Comparison of ENCODE assay signal across 11 cellular contexts in the genomic region with DNA sequence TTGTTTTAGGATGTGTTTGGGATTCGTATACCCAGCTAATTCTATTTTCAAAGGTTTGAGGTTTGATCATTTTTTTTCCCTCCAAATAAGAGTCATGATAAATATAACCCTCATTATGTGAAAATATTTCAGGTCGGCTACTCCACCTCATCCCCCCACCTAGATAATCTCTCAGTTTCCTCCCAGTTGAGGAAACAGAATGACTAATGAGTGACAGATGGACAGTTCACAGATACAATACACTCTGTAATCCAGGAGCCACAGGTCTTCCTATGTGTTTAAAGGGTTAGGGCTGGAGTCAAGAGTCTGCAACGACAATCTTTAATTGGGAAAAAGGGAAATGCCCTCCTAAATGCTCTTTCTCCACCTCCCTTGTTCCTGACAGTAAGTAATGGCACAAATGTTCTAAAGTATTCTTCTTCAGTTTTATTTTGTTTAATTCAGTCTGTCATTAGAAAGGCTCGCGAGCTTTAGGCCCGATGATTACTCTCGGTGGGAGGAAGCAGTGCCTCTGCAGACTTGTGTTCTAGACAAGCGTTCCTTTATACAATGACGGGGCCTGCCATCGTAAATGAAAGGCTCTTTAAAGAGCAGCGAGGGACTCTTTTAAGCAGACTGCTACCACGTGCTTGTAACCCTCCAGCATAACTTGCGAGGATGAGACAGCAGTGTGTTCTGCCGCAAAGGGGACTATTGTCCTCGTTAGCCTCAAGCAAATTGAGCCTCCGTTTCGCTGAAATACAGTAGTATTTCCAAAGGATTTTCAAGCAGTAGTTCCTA.
DNase-seq lines count a peak whose midpoint lies in the region; ATAC-seq and TF ChIP-seq lines count a peak whose summit lies in the region.
"Had no signal": no experiment of that assay in that cellular context is flagged by ENCODE, and none has a peak within 500 bp of the region (broad histone marks: within the 10 kb centered on the region; RNA-seq: fewer than 3 reads in every experiment).

No MANE protein-coding gene starts in this region.

- H3K27me3 ChIP-seq in endodermal cell (ENCODE audit: control insufficient read depth, insufficient read depth, low read length, poor library complexity, severe bottlenecking) (no peaks in the 10 kb centered on the region), osteoblast (ENCODE audit: insufficient read depth, low read length) (no peaks in the 10 kb centered on the region), uterus (no peaks in the 10 kb centered on the region)

- no peak for TF ChIP-seq POLR2A in uterus (IDR thresholded peaks at IDR 0.05)

- 61 to 83% methylated on average over 13 to 17 of the region's 17 CpGs for WGBS in endodermal cell (ENCODE audit: insufficient coverage in 1 of 2, insufficient read length in 1 of 2), 2 experiments

- H3K27me3 Mint-ChIP-seq in endodermal cell (ENCODE audit: insufficient read depth) = no peaks in the 10 kb centered on the region

- H3K4me3 ChIP-seq in endodermal cell (ENCODE audit: low read length) (no peak overlapping the region), osteoblast (ENCODE audit: insufficient read depth, low read length) (no peak overlapping the region), uterus (no peak overlapping the region)

- H3K36me3 Mint-ChIP-seq in endodermal cell (ENCODE audit: low read depth) = no peaks in the 10 kb centered on the region
- H3K36me3 Mint-ChIP-seq: activated naive CD8-positive, alpha-beta T cell treated with anti-CD3 and anti-CD28 coated beads for 36 hours had no signal

- TF ChIP-seq CTCF in endodermal cell (conservative IDR thresholded peaks at IDR 0.05) (no peak), osteoblast (IDR thresholded peaks at IDR 0.05; ENCODE audit: extremely low read depth, low read depth, low read length) (no peak), uterus (IDR thresholded peaks at IDR 0.05) (no peak)

- no peaks in the 10 kb centered on the region for H3K36me3 ChIP-seq in endodermal cell (ENCODE audit: control insufficient read depth, insufficient read depth, low read length)
- H3K36me3 ChIP-seq in osteoblast (ENCODE audit: insufficient read depth, low read length) = no peaks in the 10 kb centered on the region
- H3K36me3 ChIP-seq in uterus = no peaks in the 10 kb centered on the region

- H4K20me1 ChIP-seq in osteoblast (ENCODE audit: insufficient read depth, low read length) = no peaks in the 10 kb centered on the region

- H3K9me3 ChIP-seq in endodermal cell (ENCODE audit: control insufficient read depth, low read length) (no peaks in the 10 kb centered on the region), osteoblast (ENCODE audit: low read depth, low read length) (no peaks in the 10 kb centered on the region), uterus (no peaks in the 10 kb centered on the region)

- H3K9ac ChIP-seq in endodermal cell (ENCODE audit: extremely low read depth, low read length, poor library complexity, severe bottlenecking) = no peak overlapping the region

- ATAC-seq in GM19023 (IDR thresholded peaks at IDR 0.05; ENCODE audit: unreplicated experiment) (peak; percentile 51), HG03378 (IDR thresholded peaks at IDR 0.05; ENCODE audit: unreplicated experiment) (no peak)
- ATAC-seq: T-helper 17 cell had no signal

- no peaks in the 10 kb centered on the region for H3K79me2 ChIP-seq in osteoblast (ENCODE audit: insufficient read depth, low read length)

- peak overlapping the region; percentile 47 for H2AFZ ChIP-seq in osteoblast (ENCODE audit: low read length)

- no peak overlapping the region for H3K4me3 Mint-ChIP-seq in endodermal cell
- H3K4me3 Mint-ChIP-seq: activated naive CD8-positive, alpha-beta T cell treated with anti-CD3 and anti-CD28 coated beads for 36 hours; T-helper 17 cell had no signal

- H3K27ac ChIP-seq in endodermal cell (ENCODE audit: low read depth, low read length) (peak overlapping the region; percentile 6), osteoblast (ENCODE audit: low read depth, low read length) (no peak overlapping the region), uterus (peak overlapping the region in 1 of 2 donors; percentile 52)

- DNase-seq in MV-4-11 (lab: John Stamatoyannopoulos, UW) = peak; percentile 39
- no peak for DNase-seq in endodermal cell
- no peak for DNase-seq in osteoblast (ENCODE audit: insufficient read length, low spot score, missing footprints)
- DNase-seq in NCI-H2081 treated with DMSO at 0.1 percent for 48 hours (lab: John Stamatoyannopoulos, UW) = no peak
- DNase-seq in uterus = no peak
- DNase-seq in NCI-H345 (lab: John Stamatoyannopoulos, UW) = no peak
- DNase-seq: activated naive CD8-positive, alpha-beta T cell treated with anti-CD3 and anti-CD28 coated beads for 36 hours; NCI-H1105 treated with DMSO at 0.1 percent for 48 hours; T-helper 17 cell had no signal

- H3K4me2 ChIP-seq in osteoblast (ENCODE audit: insufficient read depth, low read length) = no peak overlapping the region

- H3K9me3 Mint-ChIP-seq in endodermal cell = no peaks in the 10 kb centered on the region
- H3K9me3 Mint-ChIP-seq: activated naive CD8-positive, alpha-beta T cell treated with anti-CD3 and anti-CD28 coated beads for 36 hours had no signal

- H3K4me1 ChIP-seq in endodermal cell (ENCODE audit: control insufficient read depth, insufficient read depth, low read length) = no peaks in the 10 kb centered on the region
- H3K4me1 ChIP-seq in osteoblast (ENCODE audit: insufficient read depth, low read length) = no peaks in the 10 kb centered on the region
- H3K4me1 ChIP-seq in uterus = no peaks in the 10 kb centered on the region

- H3K4me1 Mint-ChIP-seq in endodermal cell = peaks cover 19% of the 10 kb centered on the region
- H3K4me1 Mint-ChIP-seq: activated naive CD8-positive, alpha-beta T cell treated with anti-CD3 and anti-CD28 coated beads for 36 hours had no signal

- intact Hi-C loops in uterus (cut with DNase I; ENCODE audit: low total_unique reads) = no loop called here

- H3K27ac Mint-ChIP-seq in endodermal cell = no peak overlapping the region
- H3K27ac Mint-ChIP-seq: activated naive CD8-positive, alpha-beta T cell treated with anti-CD3 and anti-CD28 coated beads for 36 hours; T-helper 17 cell had no signal
